In the genomic region with DNA sequence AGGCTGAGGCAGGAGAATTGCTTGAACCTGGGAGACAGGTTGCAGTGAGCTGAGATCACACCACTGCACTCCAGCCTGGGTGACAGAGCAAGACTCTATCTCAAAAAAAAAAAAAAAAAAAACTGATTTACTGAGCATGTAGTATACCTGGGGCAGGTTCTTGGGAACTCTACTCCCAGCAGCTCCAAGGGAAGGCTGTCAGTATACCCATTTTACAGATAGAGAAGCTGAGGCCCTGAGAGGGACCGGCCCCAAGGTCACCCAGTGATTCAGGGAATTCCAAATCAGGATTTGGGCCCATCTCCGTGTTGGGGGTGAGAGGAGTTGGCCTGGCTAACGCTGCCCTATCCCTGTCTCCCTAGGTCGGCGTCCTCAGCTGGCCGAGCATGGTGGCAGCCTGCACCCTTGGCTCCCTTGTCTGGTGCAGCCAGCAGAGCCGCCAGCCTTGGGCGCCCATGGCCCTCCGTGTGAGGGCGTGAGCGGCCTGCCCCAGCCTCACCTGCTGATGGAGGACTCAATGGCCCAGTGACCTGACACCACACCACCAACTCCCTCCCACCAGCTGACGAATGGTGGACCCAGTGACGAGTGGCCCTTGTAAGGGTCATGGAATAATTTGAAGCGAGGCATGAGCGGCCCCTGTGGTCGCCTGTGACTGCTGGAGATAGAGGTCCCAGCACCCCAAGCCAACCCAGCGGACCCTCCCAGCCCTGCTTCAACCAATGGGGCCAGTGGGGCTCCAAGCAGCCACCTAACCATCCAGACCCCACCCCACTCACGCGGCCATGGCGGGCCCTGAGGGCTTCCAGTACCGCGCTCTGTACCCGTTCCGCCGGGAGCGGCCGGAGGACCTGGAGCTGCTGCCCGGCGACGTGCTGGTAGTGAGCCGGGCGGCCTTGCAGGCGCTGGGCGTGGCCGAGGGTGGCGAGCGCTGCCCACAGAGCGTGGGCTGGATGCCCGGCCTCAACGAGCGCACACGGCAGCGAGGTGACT, we compare ENCODE assay signal across 13 cellular contexts.
A peak's percentile ranks its signal among the peaks of the same experiment; 100 is the strongest.
DNase-seq lines count a peak whose midpoint lies in the region; ATAC-seq and TF ChIP-seq lines count a peak whose summit lies in the region.
"Had no signal": no experiment of that assay in that cellular context is flagged by ENCODE, and none has a peak within 500 bp of the region (broad histone marks: within the 10 kb centered on the region; RNA-seq: fewer than 3 reads in every experiment).

No MANE protein-coding gene starts in this region.

- H3K79me2 ChIP-seq in parathyroid adenoma = peaks cover 3% of the 10 kb centered on the region

- H2AFZ ChIP-seq in parathyroid adenoma = no peak overlapping the region

- H3K4me3 Mint-ChIP-seq in effector memory CD8-positive, alpha-beta T cell = peak overlapping the region; percentile 79 to 87

- peak overlapping the region in 1 of 2 donors; percentile 75 for H3K27ac Mint-ChIP-seq in effector memory CD8-positive, alpha-beta T cell

- peaks cover 0 to 42% (median 18%) of the 10 kb centered on the region in 11 experiments; a peak in 15 of 22 replicates for H4K20me1 ChIP-seq in BLaER1 treated with 17β-estradiol and CSF1 and Interleukin-3, amounts not matched to agents 10 nM and 100 nM

- H3K4me2 ChIP-seq in BLaER1 treated with 17β-estradiol and CSF1 and Interleukin-3, amounts not matched to agents 10 nM and 100 nM = peak overlapping the region in 6 of 11 experiments; percentile 44 to 65 (median 56); a peak in 5 of 22 replicates
- no peak overlapping the region for H3K4me2 ChIP-seq in parathyroid adenoma (ENCODE audit: low read length)

- no peak for DNase-seq in RWPE1 (ENCODE audit: low spot score)
- no peak for DNase-seq in effector memory CD8-positive, alpha-beta T cell
- DNase-seq in NCI-H345 (lab: John Stamatoyannopoulos, UW) = no peak
- no peak for DNase-seq in medulla oblongata (ENCODE audit: extremely low spot score)
- no peak for DNase-seq in ecto neural progenitor cell (ENCODE audit: low spot score)
- DNase-seq: activated CD4-positive, alpha-beta T cell treated with anti-CD3 and anti-CD28 coated beads for 4 hours; AML-193; NCI-H1092 treated with DMSO at 0.1 percent for 48 hours; occipital lobe; uterus had no signal

- ATAC-seq in effector memory CD8-positive, alpha-beta T cell (replicated peaks) = no peak
- no peak for ATAC-seq in HG02678 (IDR thresholded peaks at IDR 0.05; ENCODE audit: unreplicated experiment)

- no peaks in the 10 kb centered on the region for H3K9me3 ChIP-seq in BLaER1 treated with 17β-estradiol and CSF1 and Interleukin-3, amounts not matched to agents 10 nM and 100 nM (replicated peaks in 1 of 11)
- no peaks in the 10 kb centered on the region for H3K9me3 ChIP-seq in parathyroid adenoma (ENCODE audit: control insufficient read depth, low read length)
- H3K9me3 ChIP-seq: uterus had no signal

- CTCF ChIA-PET in RWPE1 (lab: Yijun Ruan, JAX) = interaction anchor here (1.1 to 1.5 kb wide), 2 partner anchors 13 to 96 kb away, joined by 3 to 4 read pairs; no protein-coding TSS in a partner anchor

- H3K9ac ChIP-seq in BLaER1 treated with 17β-estradiol and CSF1 and Interleukin-3, amounts not matched to agents 10 nM and 100 nM = peak overlapping the region in 5 of 11 experiments; percentile 38 to 64 (median 51); a peak in 8 of 22 replicates
- no peak overlapping the region for H3K9ac ChIP-seq in parathyroid adenoma

- H3K27ac ChIP-seq in BLaER1 treated with 17β-estradiol and CSF1 and Interleukin-3, amounts not matched to agents 10 nM and 100 nM = no peak overlapping the region
- peak overlapping the region; percentile 99 for H3K27ac ChIP-seq in RWPE1
- peak overlapping the region; percentile 86 for H3K27ac ChIP-seq in parathyroid adenoma

- peaks cover 47 to 64% (median 54%) of the 10 kb centered on the region in 10 experiments for H3K4me1 ChIP-seq in BLaER1 treated with 17β-estradiol and CSF1 and Interleukin-3, amounts not matched to agents 10 nM and 100 nM
- H3K4me1 ChIP-seq in parathyroid adenoma = peaks cover 30% of the 10 kb centered on the region

- no peaks in the 10 kb centered on the region for H3K27me3 ChIP-seq in BLaER1 treated with 17β-estradiol and CSF1 and Interleukin-3, amounts not matched to agents 10 nM and 100 nM
- no peaks in the 10 kb centered on the region for H3K27me3 ChIP-seq in parathyroid adenoma (ENCODE audit: control insufficient read depth, insufficient read depth, low read length)
- H3K27me3 ChIP-seq: uterus had no signal

- H3K4me3 ChIP-seq in BLaER1 treated with 17β-estradiol and CSF1 and Interleukin-3, amounts not matched to agents 10 nM and 100 nM = no peak overlapping the region
- no peak overlapping the region for H3K4me3 ChIP-seq in parathyroid adenoma (ENCODE audit: low read depth, low read length)
- H3K4me3 ChIP-seq: uterus had no signal

- TF ChIP-seq CTCF in RWPE1 (conservative IDR thresholded peaks at IDR 0.05; ENCODE audit: low read depth) (no peak), parathyroid adenoma (IDR thresholded peaks at IDR 0.05) (no peak)

- no peaks in the 10 kb centered on the region for H3K27me3 Mint-ChIP-seq in effector memory CD8-positive, alpha-beta T cell

- H3K9me3 Mint-ChIP-seq in effector memory CD8-positive, alpha-beta T cell = no peaks in the 10 kb centered on the region

- POLR2A ChIA-PET in RWPE1 (lab: Yijun Ruan, JAX; ENCODE audit: low non-redundant PET) = no interaction called here

- H3K36me3 Mint-ChIP-seq in effector memory CD8-positive, alpha-beta T cell (ENCODE audit: insufficient read depth) = peaks cover 26% of the 10 kb centered on the region

- peaks cover 0 to 49% (median 16%) of the 10 kb centered on the region in 11 experiments; a peak in 19 of 22 replicates for H3K36me3 ChIP-seq in BLaER1 treated with 17β-estradiol and CSF1 and Interleukin-3, amounts not matched to agents 10 nM and 100 nM
- H3K36me3 ChIP-seq in parathyroid adenoma (ENCODE audit: control insufficient read depth, insufficient read depth, low read length) = no peaks in the 10 kb centered on the region
- H3K36me3 ChIP-seq: uterus had no signal

- peaks cover 30 to 37% of the 10 kb centered on the region in 2 donors for H3K4me1 Mint-ChIP-seq in effector memory CD8-positive, alpha-beta T cell (ENCODE audit: low read depth in 2 of 2)

Comparison
In these comparisons a context has a peak if more than half of its experiments do, and no peak if none do; other contexts are left out.
1. H3K27ac ChIP-seq: peak in RWPE1 (single experiment) and parathyroid adenoma (single experiment); none in BLaER1 treated with 17β-estradiol and CSF1 and Interleukin-3, amounts not matched to agents 10 nM and 100 nM (0 of 11).